Comparison of ENCODE assay signal across 16 cellular contexts in genomic region chr4:33628296-33628695, GRCh38.
"Had no signal": no experiment of that assay in that cellular context is flagged by ENCODE, and none has a peak within 500 bp of the region (broad histone marks: within the 10 kb centered on the region; RNA-seq: fewer than 3 reads in every experiment).

No MANE protein-coding gene starts in this region.

- H3K4me1 Mint-ChIP-seq: activated naive CD8-positive, alpha-beta T cell treated with anti-CD3 and anti-CD28 coated beads for 36 hours; stimulated activated naive CD8-positive, alpha-beta T cell treated with anti-CD3 and anti-CD28 coated beads, Interleukin-15, amount 100 ng/mL, for 72 hours; T-cell had no signal

- DNase-seq: activated CD4-positive, alpha-beta memory T cell treated with anti-CD3 and anti-CD28 coated beads for 36 hours; activated CD4-positive, alpha-beta T cell treated with anti-CD3 and anti-CD28 coated beads for 1 hour; activated gamma-delta T cell; activated naive CD8-positive, alpha-beta T cell treated with anti-CD3 and anti-CD28 coated beads for 36 hours; activated T-cell treated with anti-CD3 and anti-CD28 coated beads, Interleukin-2, amount 50 U/mL, for 4 hours; colonic mucosa; glutamatergic neuron; left colon; stimulated activated CD4-positive, alpha-beta T cell treated with anti-CD3 and anti-CD28 coated beads, Interleukin-15, amount 100 ng/mL, for 24 hours; stimulated activated CD4-positive, alpha-beta T cell treated with anti-CD3 and anti-CD28 coated beads, Interleukin-4, amount 100 ng/mL, for 24 hours; stimulated activated naive CD8-positive, alpha-beta T cell treated with anti-CD3 and anti-CD28 coated beads, Interleukin-15, amount 100 ng/mL, for 72 hours; T-cell; T1000 had no signal

- H3K4me3 Mint-ChIP-seq: activated CD4-positive, alpha-beta memory T cell treated with anti-CD3 and anti-CD28 coated beads for 36 hours; activated naive CD8-positive, alpha-beta T cell treated with anti-CD3 and anti-CD28 coated beads for 36 hours; activated T-cell treated with anti-CD3 and anti-CD28 coated beads, Interleukin-2, amount 50 U/mL, for 4 hours; nephron; stimulated activated naive CD8-positive, alpha-beta T cell treated with anti-CD3 and anti-CD28 coated beads, Interleukin-15, amount 100 ng/mL, for 72 hours; T-cell had no signal

- H3K27me3 Mint-ChIP-seq: activated CD4-positive, alpha-beta memory T cell treated with anti-CD3 and anti-CD28 coated beads for 36 hours; activated naive CD8-positive, alpha-beta T cell treated with anti-CD3 and anti-CD28 coated beads for 36 hours; stimulated activated naive CD8-positive, alpha-beta T cell treated with anti-CD3 and anti-CD28 coated beads, Interleukin-15, amount 100 ng/mL, for 72 hours; T-cell had no signal

- H3K4me1 ChIP-seq: colonic mucosa had no signal

- H3K27ac ChIP-seq: colonic mucosa, thoracic aorta had no signal

- H3K27ac Mint-ChIP-seq: activated CD4-positive, alpha-beta memory T cell treated with anti-CD3 and anti-CD28 coated beads for 36 hours; activated naive CD8-positive, alpha-beta T cell treated with anti-CD3 and anti-CD28 coated beads for 36 hours; stimulated activated naive CD8-positive, alpha-beta T cell treated with anti-CD3 and anti-CD28 coated beads, Interleukin-15, amount 100 ng/mL, for 72 hours; T-cell had no signal

- H3K4me3 ChIP-seq: colonic mucosa, lung, thoracic aorta had no signal

- H3K36me3 ChIP-seq: colonic mucosa, thoracic aorta had no signal

- H3K9me3 ChIP-seq: colonic mucosa, thoracic aorta had no signal

- H3K36me3 Mint-ChIP-seq: activated CD4-positive, alpha-beta memory T cell treated with anti-CD3 and anti-CD28 coated beads for 36 hours; activated naive CD8-positive, alpha-beta T cell treated with anti-CD3 and anti-CD28 coated beads for 36 hours; T-cell had no signal

- ATAC-seq: activated T-cell treated with anti-CD3 and anti-CD28 coated beads, Interleukin-2, amount 50 U/mL, for 4 hours; left colon; stimulated activated naive CD8-positive, alpha-beta T cell treated with anti-CD3 and anti-CD28 coated beads, Interleukin-15, amount 100 ng/mL, for 72 hours; T-cell had no signal

- H3K27me3 ChIP-seq: colonic mucosa had no signal
